In the genomic region with DNA sequence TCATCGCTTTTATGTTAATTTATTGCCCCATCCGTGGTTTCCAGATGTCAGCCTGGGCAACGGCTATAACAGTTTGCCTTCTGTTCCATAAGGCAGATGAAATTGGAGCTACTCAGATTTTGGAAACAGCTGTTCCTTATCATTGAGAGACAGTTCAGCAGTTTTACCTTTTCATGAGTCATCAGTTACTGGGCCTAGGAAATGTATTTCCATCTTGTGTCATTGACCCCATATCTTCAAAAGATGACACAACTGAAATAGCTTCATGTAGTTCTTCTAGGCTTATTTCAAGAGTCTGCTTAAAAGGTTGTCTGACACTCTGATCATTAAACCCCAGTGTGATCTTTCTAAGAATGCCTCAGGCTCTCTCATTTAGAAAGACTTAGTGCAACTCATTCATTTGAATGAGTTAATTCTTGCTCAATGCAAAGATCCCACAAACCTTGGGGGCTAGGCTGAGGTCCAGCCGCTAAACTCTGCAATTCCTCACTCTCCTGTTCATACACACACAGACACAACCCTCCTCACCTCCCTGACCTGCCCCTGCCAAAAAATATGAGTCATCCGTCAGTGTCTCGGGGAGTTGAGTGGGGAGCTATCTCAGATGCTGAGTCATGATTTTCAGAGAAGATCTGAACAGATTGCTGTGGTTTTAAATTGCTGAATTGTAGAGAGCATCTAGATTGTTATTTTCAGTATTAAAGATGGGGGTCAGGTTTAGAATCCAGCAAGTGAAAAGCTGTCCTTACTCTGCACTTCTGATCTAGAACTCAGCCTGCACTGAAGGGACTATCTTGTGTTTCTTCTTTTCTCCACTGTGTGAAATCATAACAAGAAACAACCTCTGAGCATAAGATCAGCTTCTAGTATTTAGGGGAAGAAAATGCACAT, we compare ENCODE assay signal across 1 cellular context.
TF ChIP-seq lines count a peak whose summit lies in the region.

No MANE protein-coding gene starts in this region.

TF ChIP-seq in K562, 482 proteins besides CTCF, POLR2A, EP300 and RAD21 (continued from another document and continues in another):
- TF ChIP-seq, protein P1, sequence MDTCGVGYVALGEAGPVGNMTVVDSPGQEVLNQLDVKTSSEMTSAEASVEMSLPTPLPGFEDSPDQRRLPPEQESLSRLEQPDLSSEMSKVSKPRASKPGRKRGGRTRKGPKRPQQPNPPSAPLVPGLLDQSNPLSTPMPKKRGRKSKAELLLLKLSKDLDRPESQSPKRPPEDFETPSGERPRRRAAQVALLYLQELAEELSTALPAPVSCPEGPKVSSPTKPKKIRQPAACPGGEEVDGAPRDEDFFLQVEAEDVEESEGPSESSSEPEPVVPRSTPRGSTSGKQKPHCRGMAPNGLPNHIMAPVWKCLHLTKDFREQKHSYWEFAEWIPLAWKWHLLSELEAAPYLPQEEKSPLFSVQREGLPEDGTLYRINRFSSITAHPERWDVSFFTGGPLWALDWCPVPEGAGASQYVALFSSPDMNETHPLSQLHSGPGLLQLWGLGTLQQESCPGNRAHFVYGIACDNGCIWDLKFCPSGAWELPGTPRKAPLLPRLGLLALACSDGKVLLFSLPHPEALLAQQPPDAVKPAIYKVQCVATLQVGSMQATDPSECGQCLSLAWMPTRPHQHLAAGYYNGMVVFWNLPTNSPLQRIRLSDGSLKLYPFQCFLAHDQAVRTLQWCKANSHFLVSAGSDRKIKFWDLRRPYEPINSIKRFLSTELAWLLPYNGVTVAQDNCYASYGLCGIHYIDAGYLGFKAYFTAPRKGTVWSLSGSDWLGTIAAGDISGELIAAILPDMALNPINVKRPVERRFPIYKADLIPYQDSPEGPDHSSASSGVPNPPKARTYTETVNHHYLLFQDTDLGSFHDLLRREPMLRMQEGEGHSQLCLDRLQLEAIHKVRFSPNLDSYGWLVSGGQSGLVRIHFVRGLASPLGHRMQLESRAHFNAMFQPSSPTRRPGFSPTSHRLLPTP (IDR thresholded peaks at IDR 0.05; ENCODE audit: borderline replicate concordance, extremely low read depth, insufficient read length), result no peak
- TF ChIP-seq, protein P2, sequence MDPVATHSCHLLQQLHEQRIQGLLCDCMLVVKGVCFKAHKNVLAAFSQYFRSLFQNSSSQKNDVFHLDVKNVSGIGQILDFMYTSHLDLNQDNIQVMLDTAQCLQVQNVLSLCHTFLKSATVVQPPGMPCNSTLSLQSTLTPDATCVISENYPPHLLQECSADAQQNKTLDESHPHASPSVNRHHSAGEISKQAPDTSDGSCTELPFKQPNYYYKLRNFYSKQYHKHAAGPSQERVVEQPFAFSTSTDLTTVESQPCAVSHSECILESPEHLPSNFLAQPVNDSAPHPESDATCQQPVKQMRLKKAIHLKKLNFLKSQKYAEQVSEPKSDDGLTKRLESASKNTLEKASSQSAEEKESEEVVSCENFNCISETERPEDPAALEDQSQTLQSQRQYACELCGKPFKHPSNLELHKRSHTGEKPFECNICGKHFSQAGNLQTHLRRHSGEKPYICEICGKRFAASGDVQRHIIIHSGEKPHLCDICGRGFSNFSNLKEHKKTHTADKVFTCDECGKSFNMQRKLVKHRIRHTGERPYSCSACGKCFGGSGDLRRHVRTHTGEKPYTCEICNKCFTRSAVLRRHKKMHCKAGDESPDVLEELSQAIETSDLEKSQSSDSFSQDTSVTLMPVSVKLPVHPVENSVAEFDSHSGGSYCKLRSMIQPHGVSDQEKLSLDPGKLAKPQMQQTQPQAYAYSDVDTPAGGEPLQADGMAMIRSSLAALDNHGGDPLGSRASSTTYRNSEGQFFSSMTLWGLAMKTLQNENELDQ (CRISPR knock-in tag; IDR thresholded peaks at IDR 0.05; ENCODE audit: borderline replicate concordance), result no peak
- TF ChIP-seq, protein P3, sequence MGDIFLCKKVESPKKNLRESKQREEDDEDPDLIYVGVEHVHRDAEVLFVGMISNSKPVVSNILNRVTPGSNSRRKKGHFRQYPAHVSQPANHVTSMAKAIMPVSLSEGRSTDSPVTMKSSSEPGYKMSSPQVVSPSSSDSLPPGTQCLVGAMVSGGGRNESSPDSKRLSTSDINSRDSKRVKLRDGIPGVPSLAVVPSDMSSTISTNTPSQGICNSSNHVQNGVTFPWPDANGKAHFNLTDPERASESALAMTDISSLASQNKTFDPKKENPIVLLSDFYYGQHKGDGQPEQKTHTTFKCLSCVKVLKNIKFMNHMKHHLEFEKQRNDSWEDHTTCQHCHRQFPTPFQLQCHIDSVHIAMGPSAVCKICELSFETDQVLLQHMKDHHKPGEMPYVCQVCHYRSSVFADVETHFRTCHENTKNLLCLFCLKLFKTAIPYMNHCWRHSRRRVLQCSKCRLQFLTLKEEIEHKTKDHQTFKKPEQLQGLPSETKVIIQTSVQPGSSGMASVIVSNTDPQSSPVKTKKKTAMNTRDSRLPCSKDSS (IDR thresholded peaks at IDR 0.05; ENCODE audit: low read depth, partially characterized antibody), result no peak
- TF ChIP-seq ETS1 (conservative IDR thresholded peaks at IDR 0.05; ENCODE audit: control insufficient read depth, low read depth, low read length), result no peak
- TF ChIP-seq SMARCE1 (IDR thresholded peaks at IDR 0.05), result peak; percentile 97
- no peak for TF ChIP-seq ZNF445 (CRISPR knock-in tag; IDR thresholded peaks at IDR 0.05; ENCODE audit: low read depth)
- TF ChIP-seq CEBPG (CRISPR knock-in tag; IDR thresholded peaks at IDR 0.05), result peak; percentile 27; the same call in 1 of the 2 replicates
- TF ChIP-seq CEBPG (tag; conservative IDR thresholded peaks at IDR 0.05 in 1 of 2, IDR thresholded peaks at IDR 0.05 in 1 of 2), result peak; percentile 79 to 86
- TF ChIP-seq OTX1 (CRISPR knock-in tag; IDR thresholded peaks at IDR 0.05), result no peak
- TF ChIP-seq ZNF551 (CRISPR knock-in tag; IDR thresholded peaks at IDR 0.05), result no peak
- no peak for TF ChIP-seq RBFOX2 (IDR thresholded peaks at IDR 0.05; ENCODE audit: low read depth, low read length)
- peak; percentile 98 for TF ChIP-seq CBFA2T2 (conservative IDR thresholded peaks at IDR 0.05)
- TF ChIP-seq ARID4B (CRISPR knock-in tag; IDR thresholded peaks at IDR 0.05), result no peak
- TF ChIP-seq THAP12 (CRISPR knock-in tag; IDR thresholded peaks at IDR 0.05), result no peak
- no peak for TF ChIP-seq ARID2 (IDR thresholded peaks at IDR 0.05)
- TF ChIP-seq, protein P4, sequence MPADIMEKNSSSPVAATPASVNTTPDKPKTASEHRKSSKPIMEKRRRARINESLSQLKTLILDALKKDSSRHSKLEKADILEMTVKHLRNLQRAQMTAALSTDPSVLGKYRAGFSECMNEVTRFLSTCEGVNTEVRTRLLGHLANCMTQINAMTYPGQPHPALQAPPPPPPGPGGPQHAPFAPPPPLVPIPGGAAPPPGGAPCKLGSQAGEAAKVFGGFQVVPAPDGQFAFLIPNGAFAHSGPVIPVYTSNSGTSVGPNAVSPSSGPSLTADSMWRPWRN (IDR thresholded peaks at IDR 0.05; ENCODE audit: low read depth), result no peak
- no peak for TF ChIP-seq ZNF695 (CRISPR knock-in tag; IDR thresholded peaks at IDR 0.05)
- TF ChIP-seq ZNF224 (CRISPR knock-in tag; IDR thresholded peaks at IDR 0.05), result no peak
- TF ChIP-seq, protein P5, sequence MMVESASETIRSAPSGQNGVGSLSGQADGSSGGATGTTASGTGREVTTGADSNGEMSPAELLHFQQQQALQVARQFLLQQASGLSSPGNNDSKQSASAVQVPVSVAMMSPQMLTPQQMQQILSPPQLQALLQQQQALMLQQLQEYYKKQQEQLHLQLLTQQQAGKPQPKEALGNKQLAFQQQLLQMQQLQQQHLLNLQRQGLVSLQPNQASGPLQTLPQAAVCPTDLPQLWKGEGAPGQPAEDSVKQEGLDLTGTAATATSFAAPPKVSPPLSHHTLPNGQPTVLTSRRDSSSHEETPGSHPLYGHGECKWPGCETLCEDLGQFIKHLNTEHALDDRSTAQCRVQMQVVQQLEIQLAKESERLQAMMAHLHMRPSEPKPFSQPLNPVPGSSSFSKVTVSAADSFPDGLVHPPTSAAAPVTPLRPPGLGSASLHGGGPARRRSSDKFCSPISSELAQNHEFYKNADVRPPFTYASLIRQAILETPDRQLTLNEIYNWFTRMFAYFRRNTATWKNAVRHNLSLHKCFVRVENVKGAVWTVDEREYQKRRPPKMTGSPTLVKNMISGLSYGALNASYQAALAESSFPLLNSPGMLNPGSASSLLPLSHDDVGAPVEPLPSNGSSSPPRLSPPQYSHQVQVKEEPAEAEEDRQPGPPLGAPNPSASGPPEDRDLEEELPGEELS (CRISPR knock-in tag; IDR thresholded peaks at IDR 0.05; ENCODE audit: borderline replicate concordance), result no peak
- TF ChIP-seq RBM39 (optimal IDR thresholded peaks at IDR 0.05; ENCODE audit: low read depth, low read length), result no peak
- TF ChIP-seq PBX2 (CRISPR knock-in tag; IDR thresholded peaks at IDR 0.05; ENCODE audit: low read depth), result no peak
- TF ChIP-seq PBX2 (tag; conservative IDR thresholded peaks at IDR 0.05; ENCODE audit: low read depth), result peak; percentile 90
- peak; percentile 99 for TF ChIP-seq ATF3 (IDR thresholded peaks at IDR 0.05)
- TF ChIP-seq ATF3 (CRISPR knock-in tag; conservative IDR thresholded peaks at IDR 0.05), result peak; percentile 86; the same call in 1 of the 2 replicates
- peak; percentile 35 to 66; a peak in 3 of 4 replicates for TF ChIP-seq MAZ (CRISPR knock-in tag; conservative IDR thresholded peaks at IDR 0.05 in 1 of 2, IDR thresholded peaks at IDR 0.05 in 1 of 2)
- TF ChIP-seq ZNF583 (CRISPR knock-in tag; IDR thresholded peaks at IDR 0.05), result no peak
- TF ChIP-seq PRMT5 (CRISPR knock-in tag; IDR thresholded peaks at IDR 0.05), result no peak
- TF ChIP-seq SUPT5H (IDR thresholded peaks at IDR 0.05), result no peak
- no peak for TF ChIP-seq TAF15 (IDR thresholded peaks at IDR 0.05; ENCODE audit: low read depth, low read length)
- TF ChIP-seq NFATC3 (IDR thresholded peaks at IDR 0.05), result no peak
